6 cellular contexts compared by ENCODE assay signal in the genomic region with DNA sequence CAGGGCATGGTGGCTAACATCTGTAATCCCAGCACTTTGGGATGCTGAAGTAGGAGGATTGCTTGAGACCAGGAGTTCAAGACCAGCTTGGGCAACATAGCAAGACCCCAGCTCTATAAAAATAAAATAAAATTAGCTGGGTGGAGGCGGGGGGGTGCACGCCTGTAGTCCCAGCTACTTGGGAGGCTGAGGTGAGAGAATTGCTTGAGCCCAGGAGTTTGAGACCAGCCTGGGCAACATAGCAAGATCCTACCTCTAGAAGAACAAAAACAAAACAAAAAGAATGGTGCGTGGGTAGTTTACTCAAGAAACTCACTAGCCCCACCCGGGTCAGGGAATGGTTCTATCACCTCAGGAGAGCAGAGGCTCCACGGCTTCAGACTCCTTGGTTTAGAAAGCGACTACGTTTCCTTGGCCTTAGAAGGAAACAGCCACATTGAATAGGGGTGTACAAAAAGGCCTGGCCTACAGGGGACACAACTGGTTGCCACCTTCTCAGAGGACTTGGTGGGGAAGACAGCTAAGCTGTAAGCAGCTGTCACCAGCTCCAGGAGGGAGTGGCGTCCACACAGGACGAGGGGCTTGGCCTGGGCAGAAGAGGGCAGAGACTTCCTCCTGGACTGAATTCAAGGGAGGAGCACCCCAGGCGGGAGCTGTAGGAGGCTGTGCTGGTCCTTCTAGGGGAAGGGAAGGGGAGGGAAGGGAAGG. TPM values are rescaled to one million over a fixed set of nuclear protein-coding genes. Genes with fewer than 3 reads are reported as not detected.
DNase-seq lines count a peak whose midpoint lies in the region; ATAC-seq lines count a peak whose summit lies in the region.

No MANE protein-coding gene starts in this region.

- H3K4me1 Mint-ChIP-seq in activated T-cell treated with anti-CD3 and anti-CD28 coated beads, Interleukin-2, amount 50 U/mL, for 24 hours (ENCODE audit: low read depth) = peaks cover 31% of the 10 kb centered on the region
- peaks cover 14 to 17% (median 14%) of the 10 kb centered on the region in 3 donors for H3K4me1 Mint-ChIP-seq in naive B cell

- H3K9me3 Mint-ChIP-seq in activated T-cell treated with anti-CD3 and anti-CD28 coated beads, Interleukin-2, amount 50 U/mL, for 24 hours = no peaks in the 10 kb centered on the region
- H3K9me3 Mint-ChIP-seq in activated naive CD4-positive, alpha-beta T cell treated with anti-CD3 and anti-CD28 coated beads, Interleukin-2, amount 50 U/mL, for 72 hours = no peaks in the 10 kb centered on the region
- H3K9me3 Mint-ChIP-seq in naive B cell = no peaks in the 10 kb centered on the region

- DNase-seq in activated T-cell treated with anti-CD3 and anti-CD28 coated beads, Interleukin-2, amount 50 U/mL, for 24 hours = peak; percentile 42
- DNase-seq in activated T-cell treated with anti-CD3 and anti-CD28 coated beads, Interleukin-2, amount 50 U/mL, for 1 hour = no peak
- DNase-seq in activated naive CD4-positive, alpha-beta T cell treated with anti-CD3 and anti-CD28 coated beads, Interleukin-2, amount 50 U/mL, for 72 hours (ENCODE audit: low spot score in 2 of 2) = no peak
- no peak for DNase-seq in naive B cell
- DNase-seq in left lobe of liver (ENCODE audit: low spot score) = no peak
- DNase-seq in effector CD4-positive, alpha-beta T cell = no peak

- H3K36me3 Mint-ChIP-seq in activated T-cell treated with anti-CD3 and anti-CD28 coated beads, Interleukin-2, amount 50 U/mL, for 24 hours (ENCODE audit: low read depth) = peaks cover 61% of the 10 kb centered on the region
- peaks cover 34 to 50% of the 10 kb centered on the region in 2 donors for H3K36me3 Mint-ChIP-seq in activated naive CD4-positive, alpha-beta T cell treated with anti-CD3 and anti-CD28 coated beads, Interleukin-2, amount 50 U/mL, for 72 hours
- H3K36me3 Mint-ChIP-seq in naive B cell = no peaks in the 10 kb centered on the region

- H3K4me3 Mint-ChIP-seq in activated T-cell treated with anti-CD3 and anti-CD28 coated beads, Interleukin-2, amount 50 U/mL, for 24 hours = peak overlapping the region; percentile 90
- H3K4me3 Mint-ChIP-seq in naive B cell = peak overlapping the region; percentile 34 to 81 (median 72)

- H3K27me3 Mint-ChIP-seq in activated T-cell treated with anti-CD3 and anti-CD28 coated beads, Interleukin-2, amount 50 U/mL, for 24 hours = no peaks in the 10 kb centered on the region
- no peaks in the 10 kb centered on the region for H3K27me3 Mint-ChIP-seq in naive B cell

- ATAC-seq in activated naive CD4-positive, alpha-beta T cell treated with anti-CD3 and anti-CD28 coated beads, Interleukin-2, amount 50 U/mL, for 72 hours = peak in 1 of 2 donors; percentile 1
- ATAC-seq in naive B cell (ENCODE audit: low read depth in 2 of 2) (no peak), left lobe of liver (no peak)

- peak overlapping the region; percentile 92 for H3K27ac Mint-ChIP-seq in activated T-cell treated with anti-CD3 and anti-CD28 coated beads, Interleukin-2, amount 50 U/mL, for 24 hours
- H3K27ac Mint-ChIP-seq in activated naive CD4-positive, alpha-beta T cell treated with anti-CD3 and anti-CD28 coated beads, Interleukin-2, amount 50 U/mL, for 72 hours = peak overlapping the region; percentile 86 to 93
- peak overlapping the region in 4 of 6 donors; percentile 51 to 88 (median 70) for H3K27ac Mint-ChIP-seq in naive B cell

RNA-seq across cellular contexts. Expression of a gene that starts 0.7 kb away (rescaled TPM):
- total RNA-seq in activated naive CD4-positive, alpha-beta T cell treated with anti-CD3 and anti-CD28 coated beads, Interleukin-2, amount 50 U/mL, for 72 hours = 100 to 1,000 TPM; 129 to 234 TPM
- 1 to 10 TPM in 5 of 6 donors, under 1 TPM in 1; 0.91 to 3.5 (median 2.1) TPM for polyA plus RNA-seq in naive B cell (ENCODE audit: low read depth in 6 of 6)
- 2.6 TPM for total RNA-seq in left lobe of liver

RNA-seq across cellular contexts. Expression of a gene that starts 1.0 kb away (rescaled TPM):
- 10 to 100 TPM; 27.1 to 60.6 TPM for total RNA-seq in activated naive CD4-positive, alpha-beta T cell treated with anti-CD3 and anti-CD28 coated beads, Interleukin-2, amount 50 U/mL, for 72 hours
- 1 to 10 TPM in 4 of 6 donors, under 1 TPM in 1, not detected in 1; 0.53 to 4.6 (median 2.1) TPM for polyA plus RNA-seq in naive B cell (ENCODE audit: low read depth in 6 of 6)
- 145 TPM for total RNA-seq in left lobe of liver

RNA-seq across cellular contexts. Expression of a gene that starts 17.8 kb away (rescaled TPM):
- 10 to 100 TPM; 84.0 to 92.7 TPM for total RNA-seq in activated naive CD4-positive, alpha-beta T cell treated with anti-CD3 and anti-CD28 coated beads, Interleukin-2, amount 50 U/mL, for 72 hours
- 100 to 1,000 TPM; 490 to 908 (median 562) TPM for polyA plus RNA-seq in naive B cell (ENCODE audit: low read depth in 6 of 6)
- 44.1 TPM for total RNA-seq in left lobe of liver

RNA-seq across cellular contexts. Expression of a gene that starts 27.9 kb away (rescaled TPM):
- 100 to 1,000 TPM in 1 of 2 donors, 10 to 100 TPM in 1; 87.4 to 106 TPM for total RNA-seq in activated naive CD4-positive, alpha-beta T cell treated with anti-CD3 and anti-CD28 coated beads, Interleukin-2, amount 50 U/mL, for 72 hours
- polyA plus RNA-seq in naive B cell (ENCODE audit: low read depth in 6 of 6) = not detected
- total RNA-seq in left lobe of liver = 0.88 TPM

RNA-seq across cellular contexts. Expression of a gene that starts 40.0 kb away (rescaled TPM):
- not detected for total RNA-seq in activated naive CD4-positive, alpha-beta T cell treated with anti-CD3 and anti-CD28 coated beads, Interleukin-2, amount 50 U/mL, for 72 hours
- under 1 TPM in 1 of 6 donors, not detected in 5; 0.42 TPM for polyA plus RNA-seq in naive B cell (ENCODE audit: low read depth in 6 of 6)
- total RNA-seq in left lobe of liver = not detected

Comparison
In these comparisons a context has a peak if more than half of its experiments do, and no peak if none do; other contexts are left out.
1. RNA of a gene that starts 0.7 kb away (total RNA-seq): 129 to 234 TPM in activated naive CD4-positive, alpha-beta T cell treated with anti-CD3 and anti-CD28 coated beads, Interleukin-2, amount 50 U/mL, for 72 hours; 2.6 TPM in left lobe of liver (single experiment); every median in the first group is over 10 times any median in the second.
2. Peak in every context shown above with its lines, with median percentiles within 50 percentile points of each other: H3K27ac Mint-ChIP-seq.